10 cellular contexts compared by ENCODE assay signal in genomic region chr18:10928971-10929373, GRCh38.
A peak's percentile ranks its signal among the peaks of the same experiment; 100 is the strongest.
DNase-seq lines count a peak whose midpoint lies in the region; ATAC-seq and TF ChIP-seq lines count a peak whose summit lies in the region.
"Had no signal": no experiment of that assay in that cellular context is flagged by ENCODE, and none has a peak within 500 bp of the region (broad histone marks: within the 10 kb centered on the region; RNA-seq: fewer than 3 reads in every experiment).

No MANE protein-coding gene starts in this region.

- peak; percentile 73 for ATAC-seq in GM18868 (IDR thresholded peaks at IDR 0.05; ENCODE audit: unreplicated experiment)
- ATAC-seq in HG02610 (IDR thresholded peaks at IDR 0.05; ENCODE audit: unreplicated experiment): peak; percentile 62

- no peaks in the 10 kb centered on the region for H3K36me3 Mint-ChIP-seq in mesothelial cell of epicardium

- H3K27ac Mint-ChIP-seq in mesothelial cell of epicardium: peak overlapping the region; percentile 67

- H3K4me1 Mint-ChIP-seq in mesothelial cell of epicardium: peaks cover 50% of the 10 kb centered on the region

- DNase-seq in NCI-H187 treated with DMSO at 0.1 percent for 48 hours (lab: John Stamatoyannopoulos, UW): peak; percentile 44
- no peak for DNase-seq in mesothelial cell of epicardium (ENCODE audit: low spot score in 2 of 2, unreplicated experiment in 2 of 2)
- DNase-seq in KBM-7: no peak
- DNase-seq in NCI-H1092 (lab: John Stamatoyannopoulos, UW): no peak
- no peak for DNase-seq in activated naive CD4-positive, alpha-beta T cell treated with anti-CD3 and anti-CD28 coated beads, Interleukin-2, amount 50 U/mL, for 16 hours
- no peak for DNase-seq in superior temporal gyrus (ENCODE audit: extremely low spot score)
- DNase-seq: amniotic stem cell, MV-4-11 had no signal

- H3K9me3 Mint-ChIP-seq in mesothelial cell of epicardium: no peaks in the 10 kb centered on the region

- in situ Hi-C loops in KBM-7 (cut with MboI; ENCODE audit: low pct_unique_long_range_greater_than_20kb, low sequenced_read_pairs): no loop called here

- no peak for TF ChIP-seq CTCF in mesothelial cell of epicardium (IDR thresholded peaks at IDR 0.05; ENCODE audit: unreplicated experiment)

- no peak overlapping the region for H3K4me3 Mint-ChIP-seq in mesothelial cell of epicardium

- H3K27me3 Mint-ChIP-seq in mesothelial cell of epicardium (ENCODE audit: low read depth): no peaks in the 10 kb centered on the region
